Comparison of ENCODE assay signal across 20 cellular contexts in the genomic region with DNA sequence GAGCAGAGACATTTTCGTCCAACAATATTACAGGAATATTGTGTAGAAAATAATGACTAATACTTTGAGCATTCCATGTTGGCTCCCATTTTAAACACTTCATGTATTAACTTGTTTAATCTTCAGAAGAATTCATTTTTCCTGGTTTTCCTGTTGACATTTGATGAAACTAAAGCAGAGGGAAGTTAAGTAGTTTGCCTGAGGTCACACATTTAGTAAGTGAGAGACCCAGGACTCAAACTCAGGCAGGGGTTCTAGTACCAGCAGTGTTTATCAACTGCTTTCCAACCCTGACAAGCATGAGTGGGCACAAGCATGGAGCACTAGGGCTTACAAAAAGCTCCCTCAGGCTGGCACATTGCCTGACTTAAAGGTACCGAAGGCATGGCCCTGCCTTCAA.
A peak's percentile ranks its signal among the peaks of the same experiment; 100 is the strongest.
DNase-seq lines count a peak whose midpoint lies in the region; ATAC-seq and TF ChIP-seq lines count a peak whose summit lies in the region.
"Had no signal": no experiment of that assay in that cellular context is flagged by ENCODE, and none has a peak within 500 bp of the region (broad histone marks: within the 10 kb centered on the region; RNA-seq: fewer than 3 reads in every experiment).

No MANE protein-coding gene starts in this region.

- H3K36me3 Mint-ChIP-seq in CD8-positive, alpha-beta memory T cell: peaks cover 0 to 12% (median 2%) of the 10 kb centered on the region in 3 donors
- no peaks in the 10 kb centered on the region for H3K36me3 Mint-ChIP-seq in osteocyte (ENCODE audit: unreplicated experiment)
- H3K36me3 Mint-ChIP-seq in activated naive CD4-positive, alpha-beta T cell treated with anti-CD3 and anti-CD28 coated beads, Interleukin-2, amount 50 U/mL, for 72 hours: no peaks in the 10 kb centered on the region

- H3K27ac Mint-ChIP-seq in CD8-positive, alpha-beta memory T cell: peak overlapping the region in 4 of 8 donors; percentile 15 to 88 (median 64)
- H3K27ac Mint-ChIP-seq in osteocyte (ENCODE audit: unreplicated experiment): peak overlapping the region; percentile 52
- H3K27ac Mint-ChIP-seq in activated naive CD4-positive, alpha-beta T cell treated with anti-CD3 and anti-CD28 coated beads, Interleukin-2, amount 50 U/mL, for 72 hours: no peak overlapping the region
- H3K27ac Mint-ChIP-seq: activated B cell treated with CpG ODN at 0.5 μM for 24 hours, type B pancreatic cell had no signal

- peaks cover 0 to 5% of the 10 kb centered on the region in 2 donors for H3K27me3 Mint-ChIP-seq in CD8-positive, alpha-beta memory T cell
- no peaks in the 10 kb centered on the region for H3K27me3 Mint-ChIP-seq in osteocyte (ENCODE audit: unreplicated experiment)
- H3K27me3 Mint-ChIP-seq: activated B cell treated with CpG ODN at 0.5 μM for 24 hours, IgD-negative memory B cell, type B pancreatic cell had no signal

- POLR2A ChIA-PET in CD8-positive, alpha-beta memory T cell (lab: Charles Lee): no interaction called here

- H3K27me3 ChIP-seq in CD8-positive, alpha-beta memory T cell (ENCODE audit: insufficient read depth, low read length, poor library complexity, severe bottlenecking): no peaks in the 10 kb centered on the region
- H3K27me3 ChIP-seq: colonic mucosa had no signal

- no peaks in the 10 kb centered on the region for H3K9me3 ChIP-seq in CD8-positive, alpha-beta memory T cell (ENCODE audit: low read length)
- H3K9me3 ChIP-seq: colonic mucosa had no signal

- DNase-seq in CD8-positive, alpha-beta memory T cell: no peak
- DNase-seq in NCI-H446 treated with DMSO at 0.1 percent for 48 hours (lab: John Stamatoyannopoulos, UW) (peak; percentile 71), osteocyte (ENCODE audit: extremely low spot score, unreplicated experiment) (no peak), coronary artery (ENCODE audit: low spot score) (no peak)
- DNase-seq in activated naive CD4-positive, alpha-beta T cell treated with anti-CD3 and anti-CD28 coated beads, Interleukin-2, amount 50 U/mL, for 72 hours (ENCODE audit: low spot score in 2 of 2): no peak
- DNase-seq: activated B cell treated with CpG ODN at 0.5 μM for 24 hours; activated CD8-positive, alpha-beta memory T cell treated with anti-CD3 and anti-CD28 coated beads, Interleukin-2, amount 50 U/mL, for 48 hours; colonic mucosa; foreskin fibroblast; NCI-H1417 treated with DMSO at 0.1 percent for 48 hours; PC-3; stimulated activated CD4-positive, alpha-beta T cell treated with anti-CD3 and anti-CD28 coated beads, Interleukin-2, amount 100 ng/mL, for 24 hours; stimulated activated CD8-positive, alpha-beta memory T cell treated with anti-CD3 and anti-CD28 coated beads, Interleukin-4, amount 100 ng/mL, for 48 hours; SW 1271 had no signal

- TF ChIP-seq CTCF in osteocyte (IDR thresholded peaks at IDR 0.05) (no peak), coronary artery (IDR thresholded peaks at IDR 0.05) (no peak)

- peak overlapping the region in 4 of 7 donors; percentile 10 to 77 (median 42) for H3K4me3 Mint-ChIP-seq in CD8-positive, alpha-beta memory T cell
- H3K4me3 Mint-ChIP-seq in osteocyte (ENCODE audit: unreplicated experiment): no peak overlapping the region
- H3K4me3 Mint-ChIP-seq: activated B cell treated with CpG ODN at 0.5 μM for 24 hours, type B pancreatic cell had no signal

- CTCF ChIA-PET in CD8-positive, alpha-beta memory T cell (lab: Charles Lee): no interaction called here

- H3K4me3 ChIP-seq in CD8-positive, alpha-beta memory T cell (ENCODE audit: low read length): no peak overlapping the region
- no peak overlapping the region for H3K4me3 ChIP-seq in coronary artery
- H3K4me3 ChIP-seq: colonic mucosa had no signal

- no peaks in the 10 kb centered on the region for H3K4me1 ChIP-seq in CD8-positive, alpha-beta memory T cell (ENCODE audit: insufficient read depth, low read length)
- H3K4me1 ChIP-seq: colonic mucosa had no signal

- ATAC-seq in esophagus mucosa (peak; percentile 32), HG03095 (IDR thresholded peaks at IDR 0.05; ENCODE audit: unreplicated experiment) (no peak), GM21825 (IDR thresholded peaks at IDR 0.05; ENCODE audit: unreplicated experiment) (no peak)
- no peak for ATAC-seq in activated naive CD4-positive, alpha-beta T cell treated with anti-CD3 and anti-CD28 coated beads, Interleukin-2, amount 50 U/mL, for 72 hours
- ATAC-seq: PC-3 had no signal

- peaks cover 0 to 5% (median 0%) of the 10 kb centered on the region in 5 donors for H3K9me3 Mint-ChIP-seq in CD8-positive, alpha-beta memory T cell
- peaks cover 4% of the 10 kb centered on the region for H3K9me3 Mint-ChIP-seq in osteocyte (ENCODE audit: unreplicated experiment)
- H3K9me3 Mint-ChIP-seq in activated naive CD4-positive, alpha-beta T cell treated with anti-CD3 and anti-CD28 coated beads, Interleukin-2, amount 50 U/mL, for 72 hours: peaks cover 15 to 24% of the 10 kb centered on the region in 2 donors
- H3K9me3 Mint-ChIP-seq: activated B cell treated with CpG ODN at 0.5 μM for 24 hours, IgD-negative memory B cell had no signal

- no peak overlapping the region for H3K27ac ChIP-seq in CD8-positive, alpha-beta memory T cell (ENCODE audit: low read depth, low read length)
- peak overlapping the region in 1 of 2 donors; percentile 65 for H3K27ac ChIP-seq in coronary artery
- H3K27ac ChIP-seq: C4-2B, colonic mucosa had no signal

- H3K4me1 Mint-ChIP-seq in CD8-positive, alpha-beta memory T cell: peaks cover 35 to 57% (median 43%) of the 10 kb centered on the region in 3 donors
- H3K4me1 Mint-ChIP-seq in osteocyte (ENCODE audit: unreplicated experiment): peaks cover 22% of the 10 kb centered on the region
- H3K4me1 Mint-ChIP-seq: activated B cell treated with CpG ODN at 0.5 μM for 24 hours, IgD-negative memory B cell had no signal

- no peaks in the 10 kb centered on the region for H3K36me3 ChIP-seq in CD8-positive, alpha-beta memory T cell (ENCODE audit: insufficient read depth, low read length)
- H3K36me3 ChIP-seq: colonic mucosa had no signal
